ENCODE assay signal across 16 cellular contexts in genomic region chr13:110410000-110410399, GRCh38.
DNase-seq lines count a peak whose midpoint lies in the region; ATAC-seq, FAIRE-seq and TF ChIP-seq lines count a peak whose summit lies in the region.
"Had no signal": no experiment of that assay in that cellular context is flagged by ENCODE, and none has a peak within 500 bp of the region (broad histone marks: within the 10 kb centered on the region; RNA-seq: fewer than 3 reads in every experiment).

No MANE protein-coding gene starts in this region.

- no peak overlapping the region for H3K4me3 ChIP-seq in SJCRH30
- H3K4me3 ChIP-seq in endothelial cell of umbilical vein (replicated peaks in 1 of 3; ENCODE audit: insufficient read depth in 1 of 3, low read depth in 1 of 3, low read length in 3 of 3) = no peak overlapping the region
- no peak overlapping the region for H3K4me3 ChIP-seq in muscle layer of duodenum (ENCODE audit: low read depth in 1 of 2, low read length in 2 of 2)
- no peak overlapping the region for H3K4me3 ChIP-seq in suprapubic skin
- H3K4me3 ChIP-seq: cardiac muscle cell had no signal

- CTCF ChIA-PET in endothelial cell of umbilical vein (lab: Charles Lee) = interaction anchor here (0.6 to 4.3 kb wide), 9 partner anchors 11 to 1255 kb away, joined by 3 to 43 read pairs (median 5); partner anchors contain the start of genes COL4A1 and COL4A2

- TF ChIP-seq POLR2A in endothelial cell of umbilical vein (IDR thresholded peaks at IDR 0.05; ENCODE audit: low read depth, low read length) (no peak), suprapubic skin (IDR thresholded peaks at IDR 0.05) (no peak)

- FAIRE-seq in endothelial cell of umbilical vein (lab: Jason Lieb, UNC) = no peak
- FAIRE-seq: endometrium had no signal

- peak overlapping the region; percentile 0 for H3K4me2 ChIP-seq in endothelial cell of umbilical vein (ENCODE audit: insufficient read depth, low read length)

- no peak for TF ChIP-seq EP300 in suprapubic skin (IDR thresholded peaks at IDR 0.05)

- WGBS in suprapubic skin = 79% methylated on average over 10 of the region's 10 CpGs

- H2AFZ ChIP-seq in endothelial cell of umbilical vein (ENCODE audit: low read depth, low read length) = no peak overlapping the region

- intact Hi-C loops in endothelial cell of umbilical vein (cut with micrococcal nuclease) = loop anchor here (1.0 kb wide), 9 partner anchors 15 to 177 kb away; no protein-coding TSS in a partner anchor

- no peaks in the 10 kb centered on the region for H3K9me1 ChIP-seq in endothelial cell of umbilical vein (replicated peaks; ENCODE audit: control insufficient read depth, extremely low read depth, insufficient read depth, low read length)

- no peaks in the 10 kb centered on the region for H4K20me1 ChIP-seq in endothelial cell of umbilical vein (replicated peaks; ENCODE audit: control insufficient read depth, extremely low read depth, insufficient read depth, low read length)

- TSS peak; percentile 84 for BruUV-seq in endothelial cell of umbilical vein (replicated peaks; lab: Mats Ljungman, UMichigan)

- no peaks in the 10 kb centered on the region for H3K9me3 ChIP-seq in SJCRH30 (replicated peaks)
- no peaks in the 10 kb centered on the region for H3K9me3 ChIP-seq in endothelial cell of umbilical vein (replicated peaks; ENCODE audit: control insufficient read depth, insufficient read depth, low read length)
- no peaks in the 10 kb centered on the region for H3K9me3 ChIP-seq in muscle layer of duodenum (ENCODE audit: control insufficient read depth in 1 of 2, low read length in 2 of 2)
- no peaks in the 10 kb centered on the region for H3K9me3 ChIP-seq in suprapubic skin

- H3K36me3 ChIP-seq in SJCRH30 (peaks cover 2% of the 10 kb centered on the region; the same call in 1 of the 2 replicates), endothelial cell of umbilical vein (ENCODE audit: control insufficient read depth in 2 of 2, extremely low read depth in 1 of 2, insufficient read depth in 2 of 2, low read length in 2 of 2) (no peaks in the 10 kb centered on the region), muscle layer of duodenum (ENCODE audit: control insufficient read depth in 1 of 2, insufficient read depth in 2 of 2, low read length in 2 of 2) (peaks cover 0 to 5% of the 10 kb centered on the region in 2 donors), suprapubic skin (no peaks in the 10 kb centered on the region)
- H3K36me3 ChIP-seq: cardiac muscle cell had no signal

- H3K27ac ChIP-seq in SJCRH30 (peak overlapping the region; percentile 96), endothelial cell of umbilical vein (ENCODE audit: insufficient read depth, low read depth, low read length) (peak overlapping the region; percentile 97), muscle layer of duodenum (ENCODE audit: low read length) (peak overlapping the region; percentile 86), suprapubic skin (peak overlapping the region; percentile 8)
- H3K27ac ChIP-seq: cardiac muscle cell had no signal

- DNase-seq in SJCRH30 (no peak), endothelial cell of umbilical vein (ENCODE audit: low read depth, low spot score) (no peak), suprapubic skin (ENCODE audit: low spot score in 2 of 2) (no peak), epidermal melanocyte (ENCODE audit: insufficient read length, low spot score) (no peak), HuH-7.5 (ENCODE audit: low spot score) (no peak), putamen (ENCODE audit: low spot score) (no peak)
- DNase-seq: activated naive CD4-positive, alpha-beta T cell treated with anti-CD3 and anti-CD28 coated beads, Interleukin-2, amount 10 ng/mL, durations not matched to agents 7 days and 5 days; C1 segment of cervical spinal cord; NCI-H1436; NCI-H446 treated with DMSO at 0.1 percent for 48 hours; OCI-M1; substantia nigra had no signal

- peak overlapping the region; percentile 70 for H3K9ac ChIP-seq in endothelial cell of umbilical vein (replicated peaks; ENCODE audit: extremely low read depth, insufficient read depth, low read length)

- H3K27me3 ChIP-seq in SJCRH30 (no peaks in the 10 kb centered on the region), endothelial cell of umbilical vein (ENCODE audit: control insufficient read depth in 2 of 2, insufficient read depth in 2 of 2, low read length in 2 of 2) (no peaks in the 10 kb centered on the region), muscle layer of duodenum (ENCODE audit: low read depth, low read length) (no peaks in the 10 kb centered on the region), suprapubic skin (no peaks in the 10 kb centered on the region)
- H3K27me3 ChIP-seq: cardiac muscle cell had no signal

- dilution Hi-C loops in endothelial cell of umbilical vein (cut with MboI; ENCODE audit: extremely low pct_ligation_motif_present, low sequenced_read_pairs) = no loop called here

- peaks cover 50% of the 10 kb centered on the region for H3K4me1 ChIP-seq in SJCRH30
- peaks cover 67% of the 10 kb centered on the region for H3K4me1 ChIP-seq in endothelial cell of umbilical vein (ENCODE audit: control insufficient read depth, extremely low read depth, insufficient read depth, low read length)
- peaks cover 20 to 25% of the 10 kb centered on the region in 2 donors for H3K4me1 ChIP-seq in muscle layer of duodenum (ENCODE audit: control insufficient read depth in 1 of 2, insufficient read depth in 2 of 2, low read length in 2 of 2)
- peaks cover 34% of the 10 kb centered on the region for H3K4me1 ChIP-seq in suprapubic skin

- H3K79me2 ChIP-seq in endothelial cell of umbilical vein (ENCODE audit: control insufficient read depth, insufficient read depth, low read length) = peaks cover 3% of the 10 kb centered on the region

- POLR2A ChIA-PET in endothelial cell of umbilical vein (lab: Charles Lee) = no interaction called here

- TF ChIP-seq CTCF in endothelial cell of umbilical vein (IDR thresholded peaks at IDR 0.05; ENCODE audit: extremely low read depth in 1 of 2, insufficient read depth in 1 of 2, low read depth in 1 of 2, low read length in 2 of 2) = no peak
- TF ChIP-seq CTCF in suprapubic skin (IDR thresholded peaks at IDR 0.05) = no peak

- no peak for ATAC-seq in HG03571 (IDR thresholded peaks at IDR 0.05; ENCODE audit: unreplicated experiment)

TF ChIP-seq in endothelial cell of umbilical vein, 7 proteins besides CTCF, POLR2A, EP300 and RAD21:
- no peak for TF ChIP-seq GATA2 (IDR thresholded peaks at IDR 0.05; ENCODE audit: insufficient read depth, insufficient read length, low read depth, low read length)
- no peak for TF ChIP-seq POLR2AphosphoS5 (IDR thresholded peaks at IDR 0.05; ENCODE audit: insufficient read depth, low read depth, low read length)

Comparison
In these comparisons a context has a peak if more than half of its experiments do, and no peak if none do; other contexts are left out.
1. H3K27ac ChIP-seq: peak in every context shown above with its lines; median percentile 97 in endothelial cell of umbilical vein; 96 in SJCRH30; 86 in muscle layer of duodenum; 8 in suprapubic skin.